ENCODE assay signal across 9 cellular contexts in the genomic region with DNA sequence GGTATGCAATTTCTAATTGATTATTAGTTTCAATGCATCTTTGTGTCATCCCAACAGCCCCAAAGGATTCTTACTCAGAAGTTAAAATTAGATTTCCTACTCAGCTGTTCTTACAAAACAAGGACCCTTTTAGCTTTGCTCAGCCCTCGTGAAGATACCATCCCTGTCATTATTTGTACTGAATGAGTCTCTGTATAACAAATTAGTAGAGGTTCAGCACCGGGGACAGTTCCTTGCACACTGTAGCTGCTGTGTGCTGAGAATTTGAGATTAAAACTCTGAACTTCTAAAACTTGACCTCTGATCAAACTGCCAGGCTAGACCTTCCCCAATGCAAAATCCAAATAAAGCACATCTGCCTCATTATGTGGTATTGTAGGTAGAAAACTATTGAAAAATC.
A peak's percentile ranks its signal among the peaks of the same experiment; 100 is the strongest.
DNase-seq lines count a peak whose midpoint lies in the region; ATAC-seq and TF ChIP-seq lines count a peak whose summit lies in the region.
"Had no signal": no experiment of that assay in that cellular context is flagged by ENCODE, and none has a peak within 500 bp of the region (broad histone marks: within the 10 kb centered on the region; RNA-seq: fewer than 3 reads in every experiment).

No MANE protein-coding gene starts in this region.

- H3F3A ChIP-seq in SK-N-SH (replicated peaks; ENCODE audit: insufficient read depth) = no peaks in the 10 kb centered on the region

- no peak for TF ChIP-seq EP300 in SK-N-SH (IDR thresholded peaks at IDR 0.05; ENCODE audit: borderline replicate concordance in 1 of 2, low read depth in 1 of 2, low read length in 1 of 2)
- no peak for TF ChIP-seq EP300 in upper lobe of left lung (IDR thresholded peaks at IDR 0.05)

- DNase-seq in right cardiac atrium (peak in 2 of 3 donors; percentile 6 to 35), right atrium auricular region (ENCODE audit: low spot score) (no peak), SK-N-SH (no peak), fibroblast of villous mesenchyme (ENCODE audit: low read depth) (peak; percentile 23), thyroid gland (peak; percentile 3 to 37), NCI-H2029 (lab: John Stamatoyannopoulos, UW) (no peak), cardiac septum (ENCODE audit: low spot score) (no peak), upper lobe of left lung (no peak)
- DNase-seq: NCI-H226 had no signal

- no peak overlapping the region for H3K4me3 ChIP-seq in right cardiac atrium (ENCODE audit: low read length)
- H3K4me3 ChIP-seq in right atrium auricular region = no peak overlapping the region
- H3K4me3 ChIP-seq in SK-N-SH (ENCODE audit: low read depth in 2 of 2, low read length in 1 of 2) = no peak overlapping the region
- H3K4me3 ChIP-seq in fibroblast of villous mesenchyme (ENCODE audit: low read depth, low read length) = no peak overlapping the region
- H3K4me3 ChIP-seq in thyroid gland (replicated peaks in 1 of 3) = no peak overlapping the region
- H3K4me3 ChIP-seq in upper lobe of left lung = no peak overlapping the region

- TF ChIP-seq POLR2A in thyroid gland (IDR thresholded peaks at IDR 0.05) (no peak), upper lobe of left lung (IDR thresholded peaks at IDR 0.05) (no peak)

- TF ChIP-seq CTCF in right atrium auricular region (IDR thresholded peaks at IDR 0.05) (no peak), SK-N-SH (IDR thresholded peaks at IDR 0.05) (no peak), fibroblast of villous mesenchyme (IDR thresholded peaks at IDR 0.05; ENCODE audit: insufficient read depth, low read depth, low read length) (no peak), thyroid gland (IDR thresholded peaks at IDR 0.05) (no peak), upper lobe of left lung (IDR thresholded peaks at IDR 0.05) (no peak)

- H3K36me3 ChIP-seq in right atrium auricular region (no peaks in the 10 kb centered on the region), SK-N-SH (replicated peaks in 1 of 2; ENCODE audit: control insufficient read depth in 1 of 2, insufficient read depth in 2 of 2, low read length in 1 of 2) (no peaks in the 10 kb centered on the region), thyroid gland (no peaks in the 10 kb centered on the region), upper lobe of left lung (no peaks in the 10 kb centered on the region)

- H3K9ac ChIP-seq in SK-N-SH = no peak overlapping the region

- intact Hi-C loops in right cardiac atrium (cut with DNase I) = no loop called here
- intact Hi-C loops in thyroid gland (cut with DNase I) = no loop called here
- intact Hi-C loops in cardiac septum (cut with DNase I) = no loop called here

- TF ChIP-seq RAD21 in SK-N-SH (IDR thresholded peaks at IDR 0.05; ENCODE audit: low read length) = no peak

- ATAC-seq in right cardiac atrium (no peak), upper lobe of left lung (ENCODE audit: low FRiP score in 2 of 2) (no peak)

- no peaks in the 10 kb centered on the region; the same call in 1 of the 2 replicates for H4K20me1 ChIP-seq in SK-N-SH (ENCODE audit: insufficient read depth)

- no peak overlapping the region for H3K4me2 ChIP-seq in SK-N-SH

- H3K9me3 ChIP-seq in right cardiac atrium (ENCODE audit: control insufficient read depth, low read length) (no peaks in the 10 kb centered on the region), right atrium auricular region (no peaks in the 10 kb centered on the region), SK-N-SH (no peaks in the 10 kb centered on the region), thyroid gland (no peaks in the 10 kb centered on the region), upper lobe of left lung (no peaks in the 10 kb centered on the region)

- H3K4me1 ChIP-seq in right cardiac atrium (ENCODE audit: control insufficient read depth, insufficient read depth, low read length) (no peaks in the 10 kb centered on the region), right atrium auricular region (no peaks in the 10 kb centered on the region), SK-N-SH (ENCODE audit: control insufficient read depth in 1 of 2, insufficient read depth in 2 of 2, low read depth in 1 of 2, low read length in 1 of 2) (peaks cover 0 to 42% of the 10 kb centered on the region in 2 experiments; a peak in 2 of 4 replicates), thyroid gland (no peaks in the 10 kb centered on the region), upper lobe of left lung (no peaks in the 10 kb centered on the region)

- POLR2A ChIA-PET in SK-N-SH (lab: Yijun Ruan, JAX) = no interaction called here

- H3K27me3 ChIP-seq in right cardiac atrium (ENCODE audit: control insufficient read depth, insufficient read depth) = no peaks in the 10 kb centered on the region
- no peaks in the 10 kb centered on the region for H3K27me3 ChIP-seq in right atrium auricular region
- no peaks in the 10 kb centered on the region for H3K27me3 ChIP-seq in SK-N-SH (ENCODE audit: insufficient read depth)
- H3K27me3 ChIP-seq in thyroid gland = no peaks in the 10 kb centered on the region
- no peaks in the 10 kb centered on the region for H3K27me3 ChIP-seq in upper lobe of left lung

- H3K27ac ChIP-seq in right cardiac atrium (ENCODE audit: low read length) = no peak overlapping the region
- H3K27ac ChIP-seq in right atrium auricular region = no peak overlapping the region
- H3K27ac ChIP-seq in SK-N-SH (ENCODE audit: low read depth in 2 of 2, low read length in 1 of 2) = peak overlapping the region in 1 of 2 experiments; percentile 86; a peak in 2 of 4 replicates
- no peak overlapping the region for H3K27ac ChIP-seq in thyroid gland
- no peak overlapping the region for H3K27ac ChIP-seq in upper lobe of left lung

- CTCF ChIA-PET in SK-N-SH (lab: Yijun Ruan, JAX) = interaction anchor here (0.7 to 4.5 kb wide), 5 partner anchors 8 to 773 kb away, joined by 3 to 27 read pairs (median 5); no protein-coding TSS in a partner anchor

- H3K9me2 ChIP-seq in SK-N-SH = no peaks in the 10 kb centered on the region

- H2AFZ ChIP-seq in SK-N-SH (ENCODE audit: low read depth) = no peak overlapping the region

- no peaks in the 10 kb centered on the region for H3K79me2 ChIP-seq in SK-N-SH (ENCODE audit: insufficient read depth)

- 3% methylated on average over 2 of the region's 2 CpGs for WGBS in right cardiac atrium
- WGBS in SK-N-SH (ENCODE audit: low lambda C conversion rate) = 16% methylated on average over 2 of the region's 2 CpGs
- 2 to 6% methylated on average over 2 of the region's 2 CpGs for WGBS in thyroid gland, 2 donors
- WGBS in upper lobe of left lung, 2 donors = 5% methylated on average over 2 of the region's 2 CpGs

TF ChIP-seq in SK-N-SH, 30 proteins besides CTCF, POLR2A, EP300 and RAD21:
- TF ChIP-seq, protein P1, sequence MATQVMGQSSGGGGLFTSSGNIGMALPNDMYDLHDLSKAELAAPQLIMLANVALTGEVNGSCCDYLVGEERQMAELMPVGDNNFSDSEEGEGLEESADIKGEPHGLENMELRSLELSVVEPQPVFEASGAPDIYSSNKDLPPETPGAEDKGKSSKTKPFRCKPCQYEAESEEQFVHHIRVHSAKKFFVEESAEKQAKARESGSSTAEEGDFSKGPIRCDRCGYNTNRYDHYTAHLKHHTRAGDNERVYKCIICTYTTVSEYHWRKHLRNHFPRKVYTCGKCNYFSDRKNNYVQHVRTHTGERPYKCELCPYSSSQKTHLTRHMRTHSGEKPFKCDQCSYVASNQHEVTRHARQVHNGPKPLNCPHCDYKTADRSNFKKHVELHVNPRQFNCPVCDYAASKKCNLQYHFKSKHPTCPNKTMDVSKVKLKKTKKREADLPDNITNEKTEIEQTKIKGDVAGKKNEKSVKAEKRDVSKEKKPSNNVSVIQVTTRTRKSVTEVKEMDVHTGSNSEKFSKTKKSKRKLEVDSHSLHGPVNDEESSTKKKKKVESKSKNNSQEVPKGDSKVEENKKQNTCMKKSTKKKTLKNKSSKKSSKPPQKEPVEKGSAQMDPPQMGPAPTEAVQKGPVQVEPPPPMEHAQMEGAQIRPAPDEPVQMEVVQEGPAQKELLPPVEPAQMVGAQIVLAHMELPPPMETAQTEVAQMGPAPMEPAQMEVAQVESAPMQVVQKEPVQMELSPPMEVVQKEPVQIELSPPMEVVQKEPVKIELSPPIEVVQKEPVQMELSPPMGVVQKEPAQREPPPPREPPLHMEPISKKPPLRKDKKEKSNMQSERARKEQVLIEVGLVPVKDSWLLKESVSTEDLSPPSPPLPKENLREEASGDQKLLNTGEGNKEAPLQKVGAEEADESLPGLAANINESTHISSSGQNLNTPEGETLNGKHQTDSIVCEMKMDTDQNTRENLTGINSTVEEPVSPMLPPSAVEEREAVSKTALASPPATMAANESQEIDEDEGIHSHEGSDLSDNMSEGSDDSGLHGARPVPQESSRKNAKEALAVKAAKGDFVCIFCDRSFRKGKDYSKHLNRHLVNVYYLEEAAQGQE (IDR thresholded peaks at IDR 0.05; ENCODE audit: low read depth, low read length) = peak; percentile 98
- no peak for TF ChIP-seq NFIC (IDR thresholded peaks at IDR 0.05; ENCODE audit: borderline replicate concordance)

Comparison
In these comparisons a context has a peak if more than half of its experiments do, and no peak if none do; other contexts are left out.
1. DNase-seq: peak in right cardiac atrium (2 of 3), fibroblast of villous mesenchyme (single experiment) and thyroid gland (2 of 2); none in right atrium auricular region (single experiment), SK-N-SH (single experiment), NCI-H2029 (single experiment), cardiac septum (single experiment) and upper lobe of left lung (0 of 2).